ENCODE assay signal across 16 cellular contexts in the genomic region with DNA sequence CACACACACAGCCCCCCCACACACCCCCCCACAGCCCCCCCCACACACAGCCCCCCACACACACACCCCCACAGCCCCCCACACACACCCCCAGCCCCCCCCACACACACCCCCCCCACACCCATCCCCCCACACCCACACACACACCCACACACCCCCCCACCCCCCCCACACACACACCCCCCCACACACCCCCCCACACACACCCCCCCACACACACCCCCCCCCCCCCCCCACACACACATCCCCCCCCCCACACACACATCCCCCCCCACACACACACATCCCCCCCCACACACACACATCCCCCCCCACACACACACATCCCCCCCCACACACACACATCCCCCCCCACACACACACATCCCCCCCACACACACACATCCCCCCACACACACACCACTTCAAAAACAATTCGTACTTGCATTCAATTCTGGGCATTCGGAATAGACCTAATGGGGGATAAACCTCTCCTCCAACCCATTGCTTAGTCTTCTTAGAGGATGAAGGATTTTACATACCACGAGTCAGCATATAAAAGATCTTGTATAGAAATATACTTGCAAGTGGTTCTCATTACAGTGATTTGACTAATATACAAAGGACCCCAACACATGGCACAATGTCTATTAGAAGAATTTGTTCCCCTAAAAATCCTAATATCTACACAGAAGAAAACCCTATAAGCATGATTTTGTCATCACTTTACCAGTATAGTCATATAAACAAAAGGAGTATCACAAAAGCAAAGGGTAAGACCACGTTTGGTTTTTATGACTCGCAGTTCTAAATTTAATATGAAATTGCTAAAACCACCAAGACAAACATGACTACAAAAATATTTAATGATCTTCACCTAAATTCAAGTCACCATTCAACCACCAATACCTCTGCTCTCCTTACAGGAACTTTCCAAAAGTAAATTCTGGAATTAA.
DNase-seq lines count a peak whose midpoint lies in the region; ATAC-seq, FAIRE-seq and TF ChIP-seq lines count a peak whose summit lies in the region.
"Had no signal": no experiment of that assay in that cellular context is flagged by ENCODE, and none has a peak within 500 bp of the region (broad histone marks: within the 10 kb centered on the region; RNA-seq: fewer than 3 reads in every experiment).

No MANE protein-coding gene starts in this region.

- FAIRE-seq in H1 (lab: Jason Lieb, UNC), result no peak

- H2AFZ ChIP-seq in IMR-90 (replicated peaks; ENCODE audit: low read length, poor library complexity) (no peak overlapping the region), H1 (ENCODE audit: low read length) (no peak overlapping the region), osteoblast (ENCODE audit: low read length) (no peak overlapping the region)

- TF ChIP-seq POLR2A in IMR-90 (IDR thresholded peaks at IDR 0.05; ENCODE audit: low read depth, low read length) (no peak), H1 (IDR thresholded peaks at IDR 0.05; ENCODE audit: control extremely low read depth in 1 of 2, low read depth in 2 of 2, low read length in 2 of 2) (no peak)

- TF ChIP-seq CTCF in IMR-90 (conservative IDR thresholded peaks at IDR 0.05; ENCODE audit: low read depth, low read length) (no peak), H1 (IDR thresholded peaks at IDR 0.05; ENCODE audit: control extremely low read depth in 1 of 3, insufficient read depth in 1 of 3, low read depth in 1 of 3, low read length in 3 of 3) (no peak), osteoblast (IDR thresholded peaks at IDR 0.05; ENCODE audit: extremely low read depth, low read depth, low read length) (no peak)

- peak overlapping the region; percentile 19; the same call in 1 of the 2 replicates for H3K4me2 ChIP-seq in IMR-90 (ENCODE audit: low read depth, low read length)
- H3K4me2 ChIP-seq in H1 (ENCODE audit: insufficient read depth in 1 of 2, low read depth in 2 of 2, low read length in 2 of 2), result no peak overlapping the region
- no peak overlapping the region for H3K4me2 ChIP-seq in osteoblast (ENCODE audit: insufficient read depth, low read length)

- H3K79me2 ChIP-seq in H1 (ENCODE audit: control insufficient read depth in 1 of 2, insufficient read depth in 2 of 2, low read length in 2 of 2) (peaks cover 0 to 6% of the 10 kb centered on the region in 2 experiments; a peak in 2 of 4 replicates), osteoblast (ENCODE audit: insufficient read depth, low read length) (peaks cover 70% of the 10 kb centered on the region)

- H3K14ac ChIP-seq in IMR-90 (replicated peaks; ENCODE audit: low read depth, low read length), result no peak overlapping the region
- no peak overlapping the region for H3K14ac ChIP-seq in H1 (ENCODE audit: insufficient read length)

- TF ChIP-seq RAD21 in IMR-90 (IDR thresholded peaks at IDR 0.05; ENCODE audit: low read length), result no peak
- no peak for TF ChIP-seq RAD21 in H1 (IDR thresholded peaks at IDR 0.05 in 1 of 2, conservative IDR thresholded peaks at IDR 0.05 in 1 of 2; ENCODE audit: low read depth in 2 of 2, low read length in 2 of 2)

- no peaks in the 10 kb centered on the region for H3K27me3 ChIP-seq in IMR-90 (ENCODE audit: control insufficient read depth, insufficient read depth, low read length)
- H3K27me3 ChIP-seq in H1 (replicated peaks in 1 of 4; ENCODE audit: control insufficient read depth in 3 of 4, extremely low read depth in 1 of 4, insufficient read depth in 3 of 4, low read length in 3 of 4), result no peaks in the 10 kb centered on the region
- H3K27me3 ChIP-seq in osteoblast (ENCODE audit: insufficient read depth, low read length), result no peaks in the 10 kb centered on the region
- H3K27me3 ChIP-seq: cardiac muscle cell had no signal

- H3K4me1 ChIP-seq in IMR-90 (ENCODE audit: control insufficient read depth, insufficient read depth, low read length), result peaks cover 29% of the 10 kb centered on the region
- peaks cover 3 to 13% (median 8%) of the 10 kb centered on the region in 4 experiments; a peak in 4 of 7 replicates for H3K4me1 ChIP-seq in H1 (replicated peaks in 1 of 4; ENCODE audit: control insufficient read depth in 3 of 4, insufficient read depth in 4 of 4, low read length in 3 of 4)
- H3K4me1 ChIP-seq in osteoblast (ENCODE audit: insufficient read depth, low read length), result peaks cover 24% of the 10 kb centered on the region

- no peak overlapping the region for H3K9ac ChIP-seq in IMR-90 (ENCODE audit: low read depth, low read length)
- H3K9ac ChIP-seq in H1 (replicated peaks in 1 of 4; ENCODE audit: extremely low read depth in 1 of 4, low read depth in 3 of 4, low read length in 3 of 4), result no peak overlapping the region

- POLR2A ChIA-PET in IMR-90 (lab: Charles Lee; ENCODE audit: unreplicated experiment) (no interaction called here), H1 (lab: Charles Lee; ENCODE audit: partially characterized antibody) (no interaction called here)

- H3K23ac ChIP-seq in IMR-90 (ENCODE audit: low read depth, low read length) (no peak overlapping the region), H1 (ENCODE audit: insufficient read length) (no peak overlapping the region)

- H4K20me1 ChIP-seq in IMR-90 (ENCODE audit: insufficient read depth, low read length), result peaks cover 50% of the 10 kb centered on the region
- peaks cover 4 to 6% of the 10 kb centered on the region in 2 experiments for H4K20me1 ChIP-seq in H1 (replicated peaks in 1 of 2; ENCODE audit: control insufficient read depth in 1 of 2, insufficient read depth in 2 of 2, low read length in 2 of 2)
- peaks cover 6% of the 10 kb centered on the region for H4K20me1 ChIP-seq in osteoblast (ENCODE audit: insufficient read depth, low read length)

- H3K18ac ChIP-seq in IMR-90 (ENCODE audit: low read depth, low read length) (no peak overlapping the region), H1 (ENCODE audit: extremely low read depth, low read length) (no peak overlapping the region)

- WGBS in IMR-90 (ENCODE audit: extremely low coverage in 2 of 2, insufficient read length in 1 of 2), 2 experiments, result no CpG with 5 or more reads among the region's 5 CpGs
- 84% methylated on average over 5 of the region's 5 CpGs; no CpG with 5 or more reads in 1 of the 2 experiments for WGBS in H1 (ENCODE audit: extremely low coverage in 1 of 2, insufficient coverage in 1 of 2, insufficient read length in 1 of 2, insufficient replicate concordance in 2 of 2, low coverage in 1 of 2, low lambda C conversion rate in 2 of 2, missing lambda C conversion rate in 1 of 2), 2 experiments

- H2BK20ac ChIP-seq in IMR-90 (ENCODE audit: low read depth, low read length) (no peak overlapping the region), H1 (ENCODE audit: low read length) (no peak overlapping the region)

- H2BK12ac ChIP-seq in H1 (ENCODE audit: low read depth, low read length), result no peak overlapping the region

- H2AK5ac ChIP-seq in IMR-90 (ENCODE audit: low read depth, low read length) (no peak overlapping the region), H1 (ENCODE audit: low read depth, low read length) (no peak overlapping the region)

- H3K4me3 ChIP-seq in IMR-90 (ENCODE audit: insufficient read depth, low read depth, low read length) (no peak overlapping the region), H1 (ENCODE audit: extremely low read depth in 1 of 4, insufficient read depth in 2 of 4, low read depth in 3 of 4, low read length in 4 of 4) (no peak overlapping the region), osteoblast (ENCODE audit: insufficient read depth, low read length) (no peak overlapping the region)
- H3K4me3 ChIP-seq: cardiac muscle cell, skin epidermis had no signal

- H3K27ac ChIP-seq in IMR-90 (ENCODE audit: insufficient read depth, low read length) (no peak overlapping the region), H1 (ENCODE audit: low read depth, low read length) (no peak overlapping the region), osteoblast (ENCODE audit: low read depth, low read length) (peak overlapping the region; percentile 54)
- H3K27ac ChIP-seq: skin epidermis had no signal

- no peak overlapping the region for H3K4ac ChIP-seq in IMR-90 (ENCODE audit: low read depth, low read length)
- H3K4ac ChIP-seq in H1 (replicated peaks; ENCODE audit: insufficient read length, low read depth, low read length), result no peak overlapping the region

- no peak overlapping the region for H4K91ac ChIP-seq in IMR-90 (ENCODE audit: insufficient read depth, low read depth, low read length)
- H4K91ac ChIP-seq in H1 (replicated peaks; ENCODE audit: insufficient read length, low read length), result no peak overlapping the region

- no peaks in the 10 kb centered on the region; the same call in 1 of the 2 replicates for H3K23me2 ChIP-seq in H1 (ENCODE audit: low read depth, low read length)

- H4K8ac ChIP-seq in IMR-90 (ENCODE audit: low read depth in 2 of 2, low read length in 2 of 2) (0 out of 4 replicates have a peak overlapping the region, but pooled peaks of 1 of the 2 experiments have one; percentile 7), H1 (ENCODE audit: extremely low read depth, insufficient read depth, low read length) (no peak overlapping the region)

- no TSS peak for BruUV-seq in IMR-90 (replicated peaks; lab: Mats Ljungman, UMichigan)

- 0 out of 2 replicates have a peak, but pooled peaks have one; percentile 21 for ATAC-seq in IMR-90 (ENCODE audit: low read depth)
- ATAC-seq: stimulated activated memory B cell treated with anti-CD40 and anti-IgM and Interleukin-4, amounts not matched to agents 10 μg/mL and 1 μg/mL and 100 μg/mL, for 72 hours had no signal

- H3K56ac ChIP-seq in IMR-90 (ENCODE audit: extremely low read depth, insufficient read depth, low read length) (no peak overlapping the region), H1 (replicated peaks; ENCODE audit: insufficient read length, low read depth, low read length) (no peak overlapping the region)

- TF ChIP-seq EP300 in H1 (IDR thresholded peaks at IDR 0.05; ENCODE audit: borderline replicate concordance in 1 of 2, low read depth in 2 of 2, low read length in 2 of 2), result no peak

- no peak overlapping the region for H2BK15ac ChIP-seq in IMR-90 (ENCODE audit: low read depth, low read length)
- no peak overlapping the region for H2BK15ac ChIP-seq in H1 (ENCODE audit: low read length)

- peak overlapping the region; percentile 34 for H2BK5ac ChIP-seq in IMR-90 (ENCODE audit: low read depth, low read length, poor library complexity, severe bottlenecking)
- no peak overlapping the region for H2BK5ac ChIP-seq in H1 (ENCODE audit: low read depth, low read length)

- DNase-seq in NCI-H748 (lab: John Stamatoyannopoulos, UW; ENCODE audit: unreplicated experiment) (peak; percentile 2), NCI-H748 treated with DMSO at 0.1 percent for 48 hours (lab: John Stamatoyannopoulos, UW) (no peak), IMR-90 (peak; percentile 59), H1 (ENCODE audit: low read depth in 1 of 2, low spot score in 2 of 2) (no peak), osteoblast (ENCODE audit: insufficient read length, low spot score, missing footprints) (peak; percentile 88), pons (ENCODE audit: low spot score) (no peak), NCI-H1048 (lab: John Stamatoyannopoulos, UW) (no peak), T-helper 9 cell (no peak)
- DNase-seq: activated CD4-positive, CD25-positive, alpha-beta regulatory T cell; activated naive CD4-positive, alpha-beta T cell treated with anti-CD3 and anti-CD28 coated beads, Interleukin-2, amount 10 ng/mL, durations not matched to agents 7 days and 5 days; CD8-positive, alpha-beta memory T cell; endodermal cell; NCI-H2107 had no signal

- no peak overlapping the region for H4K5ac ChIP-seq in IMR-90 (ENCODE audit: low read depth, low read length)
- H4K5ac ChIP-seq in H1 (ENCODE audit: insufficient read length, low read depth, low read length), result no peak overlapping the region

- dilution Hi-C loops in IMR-90 (cut with HindIII; ENCODE audit: low sequenced_read_pairs, unreplicated experiment), result no loop called here

- in situ Hi-C loops in IMR-90 (cut with MboI; ENCODE audit: low sequenced_read_pairs), result no loop called here

- H2BK120ac ChIP-seq in IMR-90 (ENCODE audit: low read depth, low read length) (no peak overlapping the region; the same call in 1 of the 2 replicates), H1 (replicated peaks; ENCODE audit: low read depth, low read length) (no peak overlapping the region)

- peaks cover 42% of the 10 kb centered on the region for H3K9me1 ChIP-seq in IMR-90 (ENCODE audit: insufficient read depth, low read length)

- no peak overlapping the region for H2AK9ac ChIP-seq in IMR-90 (replicated peaks; ENCODE audit: low read depth, low read length, poor library complexity)

- intact Hi-C loops in IMR-90 (cut with micrococcal nuclease), result no loop called here

- H3K9me3 ChIP-seq in IMR-90 (ENCODE audit: control insufficient read depth, insufficient read depth, low read length) (no peaks in the 10 kb centered on the region), H1 (ENCODE audit: insufficient read depth in 2 of 2, low read depth in 1 of 2, low read length in 1 of 2) (no peaks in the 10 kb centered on the region), osteoblast (ENCODE audit: low read depth, low read length) (no peaks in the 10 kb centered on the region)

- CTCF ChIA-PET in IMR-90 (lab: Yijun Ruan, JAX) (no interaction called here), H1 (lab: Charles Lee; ENCODE audit: partially characterized antibody) (no interaction called here)

- H3K79me1 ChIP-seq in IMR-90 (ENCODE audit: low read depth in 1 of 2, low read length in 2 of 2) (peaks cover 44 to 81% of the 10 kb centered on the region in 2 experiments), H1 (ENCODE audit: low read depth, low read length) (peaks cover 3% of the 10 kb centered on the region)

- H3K36me3 ChIP-seq in IMR-90 (ENCODE audit: control insufficient read depth, insufficient read depth, low read length) (no peaks in the 10 kb centered on the region), H1 (ENCODE audit: control insufficient read depth in 2 of 4, insufficient read depth in 4 of 4, low read length in 3 of 4) (no peaks in the 10 kb centered on the region), osteoblast (ENCODE audit: insufficient read depth, low read length) (no peaks in the 10 kb centered on the region)
- H3K36me3 ChIP-seq: cardiac muscle cell had no signal

Comparison
In these comparisons a context has a peak if more than half of its experiments do, and no peak if none do; other contexts are left out.
1. DNase-seq: peak in NCI-H748 (single experiment), IMR-90 (single experiment) and osteoblast (single experiment); none in NCI-H748 treated with DMSO at 0.1 percent for 48 hours (single experiment), H1 (0 of 2), pons (single experiment), NCI-H1048 (single experiment) and T-helper 9 cell (single experiment).